Comparison of ENCODE assay signal across 22 cellular contexts in the genomic region with DNA sequence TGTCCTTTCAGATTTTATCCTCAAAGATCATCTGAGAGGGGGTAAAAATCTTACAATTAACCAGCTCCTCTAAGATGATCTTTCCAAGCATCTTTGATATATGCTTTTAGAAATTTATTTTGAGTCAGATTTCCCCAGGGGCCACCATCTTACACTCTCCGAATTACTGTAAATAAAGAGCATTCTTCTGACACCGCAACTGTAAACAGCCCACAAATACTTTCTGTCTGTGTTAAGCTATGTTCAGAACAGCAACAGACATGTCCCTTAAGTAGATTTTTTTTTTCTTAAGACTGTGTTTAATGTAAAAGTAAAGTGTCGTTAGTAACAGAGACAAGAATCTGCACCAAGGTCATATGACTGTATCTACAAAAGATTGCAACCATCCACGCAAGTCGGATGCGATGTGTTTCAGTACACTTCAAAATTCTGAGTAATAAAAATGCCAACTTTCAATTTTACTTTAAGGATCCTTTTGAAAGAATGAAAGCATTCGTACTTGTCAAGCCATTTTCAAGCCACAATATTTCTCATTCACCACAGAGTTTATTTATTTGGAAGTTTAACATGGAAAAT.
DNase-seq lines count a peak whose midpoint lies in the region; ATAC-seq and TF ChIP-seq lines count a peak whose summit lies in the region.
"Had no signal": no experiment of that assay in that cellular context is flagged by ENCODE, and none has a peak within 500 bp of the region (broad histone marks: within the 10 kb centered on the region; RNA-seq: fewer than 3 reads in every experiment).

No MANE protein-coding gene starts in this region.

- peak; percentile 52 for ATAC-seq in CD4-positive, alpha-beta T cell (ENCODE audit: poor library complexity)
- ATAC-seq: K562 had no signal

- H3K4me1 Mint-ChIP-seq in CD4-positive, alpha-beta T cell (ENCODE audit: low read depth) = peaks cover 27% of the 10 kb centered on the region
- H3K4me1 Mint-ChIP-seq in activated CD4-positive, alpha-beta memory T cell treated with anti-CD3 and anti-CD28 coated beads, Interleukin-2, amount 10 ng/mL, durations not matched to agents 7 days and 5 days = peaks cover 16% of the 10 kb centered on the region

- peak overlapping the region; percentile 77 for H3K27ac Mint-ChIP-seq in CD4-positive, alpha-beta T cell
- H3K27ac Mint-ChIP-seq in activated CD4-positive, alpha-beta memory T cell treated with anti-CD3 and anti-CD28 coated beads, Interleukin-2, amount 10 ng/mL, durations not matched to agents 7 days and 5 days = no peak overlapping the region
- H3K27ac Mint-ChIP-seq: CD8-positive, alpha-beta memory T cell; endodermal cell had no signal

- H3K9me3 Mint-ChIP-seq in CD4-positive, alpha-beta T cell = no peaks in the 10 kb centered on the region
- H3K9me3 Mint-ChIP-seq in activated CD4-positive, alpha-beta memory T cell treated with anti-CD3 and anti-CD28 coated beads, Interleukin-2, amount 10 ng/mL, durations not matched to agents 7 days and 5 days = no peaks in the 10 kb centered on the region
- H3K9me3 Mint-ChIP-seq: CD8-positive, alpha-beta memory T cell had no signal

- no peaks in the 10 kb centered on the region for H3K9me3 ChIP-seq in CD4-positive, alpha-beta T cell (ENCODE audit: control insufficient read depth, low read length)
- H3K9me3 ChIP-seq in sigmoid colon = no peaks in the 10 kb centered on the region
- H3K9me3 ChIP-seq: ascending aorta, pancreas, transverse colon had no signal

- no peak for TF ChIP-seq CTCF in CD4-positive, alpha-beta T cell (IDR thresholded peaks at IDR 0.05)
- TF ChIP-seq CTCF in sigmoid colon (IDR thresholded peaks at IDR 0.05) = no peak

- H3K27me3 Mint-ChIP-seq in CD4-positive, alpha-beta T cell = peaks cover 23% of the 10 kb centered on the region
- peaks cover 38% of the 10 kb centered on the region for H3K27me3 Mint-ChIP-seq in activated CD4-positive, alpha-beta memory T cell treated with anti-CD3 and anti-CD28 coated beads, Interleukin-2, amount 10 ng/mL, durations not matched to agents 7 days and 5 days

- H3K4me3 Mint-ChIP-seq in CD4-positive, alpha-beta T cell = peak overlapping the region; percentile 84
- peak overlapping the region; percentile 35 for H3K4me3 Mint-ChIP-seq in activated CD4-positive, alpha-beta memory T cell treated with anti-CD3 and anti-CD28 coated beads, Interleukin-2, amount 10 ng/mL, durations not matched to agents 7 days and 5 days
- H3K4me3 Mint-ChIP-seq: CD8-positive, alpha-beta memory T cell; endodermal cell had no signal

- no peak for TF ChIP-seq EP300 in sigmoid colon (IDR thresholded peaks at IDR 0.05)

- CTCF ChIA-PET in CD4-positive, alpha-beta T cell (lab: Charles Lee) = interaction anchor here (1.0 to 1.3 kb wide), 2 partner anchors 8 to 1148 kb away, joined by 3 to 4 read pairs; no protein-coding TSS in a partner anchor
- CTCF ChIA-PET in activated CD4-positive, alpha-beta memory T cell treated with anti-CD3 and anti-CD28 coated beads, Interleukin-2, amount 10 ng/mL, durations not matched to agents 7 days and 5 days (lab: Charles Lee) = interaction anchor here (0.8 to 2.7 kb wide), 9 partner anchors 19 to 1148 kb away, joined by 3 to 17 read pairs (median 3); no protein-coding TSS in a partner anchor

- no peak overlapping the region for H3K27ac ChIP-seq in CD4-positive, alpha-beta T cell (ENCODE audit: low read depth, low read length)
- H3K27ac ChIP-seq in sigmoid colon = no peak overlapping the region
- H3K27ac ChIP-seq: ascending aorta, pancreas, RWPE1, SK-N-MC, transverse colon had no signal

- 57 to 70% methylated on average over 7 of the region's 7 CpGs for WGBS in sigmoid colon, 2 donors

- in situ Hi-C loops in KBM-7 (cut with MboI; ENCODE audit: low pct_unique_long_range_greater_than_20kb, low sequenced_read_pairs) = no loop called here

- peaks cover 0 to 7% (median 3%) of the 10 kb centered on the region in 4 donors for H3K4me1 ChIP-seq in sigmoid colon
- H3K4me1 ChIP-seq: ascending aorta, pancreas, transverse colon had no signal

- H3K4me3 ChIP-seq in sigmoid colon = no peak overlapping the region
- H3K4me3 ChIP-seq: ascending aorta, K562, pancreas, SK-N-MC, transverse colon had no signal

- POLR2A ChIA-PET in CD4-positive, alpha-beta T cell (lab: Charles Lee) = interaction anchor here (0.6 to 1.9 kb wide), 5 partner anchors 232 to 1344 kb away, joined by 3 to 5 read pairs (median 4); no protein-coding TSS in a partner anchor
- POLR2A ChIA-PET in activated CD4-positive, alpha-beta memory T cell treated with anti-CD3 and anti-CD28 coated beads, Interleukin-2, amount 10 ng/mL, durations not matched to agents 7 days and 5 days (lab: Charles Lee) = interaction anchor here (0.8 kb wide), 1 partner anchor 545 kb away, joined by 3 read pairs; no protein-coding TSS in a partner anchor

- DNase-seq in activated CD4-positive, alpha-beta T cell treated with anti-CD3 and anti-CD28 coated beads for 48 hours = peak; percentile 32
- no peak for DNase-seq in activated CD4-positive, alpha-beta T cell treated with anti-CD3 and anti-CD28 coated beads, Interleukin-2, amount 50 U/mL, for 4 hours
- no peak for DNase-seq in CD4-positive, alpha-beta T cell
- DNase-seq in activated CD4-positive, alpha-beta memory T cell treated with anti-CD3 and anti-CD28 coated beads, Interleukin-2, amount 10 ng/mL, durations not matched to agents 7 days and 5 days = no peak
- DNase-seq in fibroblast of peridontal ligament (ENCODE audit: extremely low read depth) = peak; percentile 2
- DNase-seq in NCI-H1092 (lab: John Stamatoyannopoulos, UW) = no peak
- DNase-seq in KBM-7 = no peak
- DNase-seq in sigmoid colon = no peak
- DNase-seq: 8988T, activated gamma-delta T cell, cortex of kidney, endodermal cell, GOT3, NCI-H1436 treated with DMSO at 0.1 percent for 48 hours, NCI-H2107, pancreas, transverse colon had no signal

- H3K36me3 ChIP-seq in sigmoid colon = no peaks in the 10 kb centered on the region
- H3K36me3 ChIP-seq: ascending aorta, pancreas, transverse colon had no signal

- peaks cover 21% of the 10 kb centered on the region for H3K27me3 ChIP-seq in CD4-positive, alpha-beta T cell (ENCODE audit: control insufficient read depth, insufficient read depth, low read length)
- no peaks in the 10 kb centered on the region for H3K27me3 ChIP-seq in sigmoid colon
- H3K27me3 ChIP-seq: ascending aorta, transverse colon had no signal

- intact Hi-C loops in CD4-positive, alpha-beta T cell (cut with DNase I, micrococcal nuclease) = loop anchor here (5.0 to 10.0 kb wide), 10 partner anchors 142 to 1557 kb away; no protein-coding TSS in a partner anchor
- intact Hi-C loops in sigmoid colon (cut with DNase I) = no loop called here

- no peaks in the 10 kb centered on the region for H3K36me3 Mint-ChIP-seq in CD4-positive, alpha-beta T cell (ENCODE audit: low read depth)
- no peaks in the 10 kb centered on the region for H3K36me3 Mint-ChIP-seq in activated CD4-positive, alpha-beta memory T cell treated with anti-CD3 and anti-CD28 coated beads, Interleukin-2, amount 10 ng/mL, durations not matched to agents 7 days and 5 days (ENCODE audit: low read depth)
- H3K36me3 Mint-ChIP-seq: CD8-positive, alpha-beta memory T cell had no signal

- TF ChIP-seq POLR2A in sigmoid colon (IDR thresholded peaks at IDR 0.05) = no peak

Comparison
In these comparisons a context has a peak if more than half of its experiments do, and no peak if none do; other contexts are left out.
1. DNase-seq: peak in activated CD4-positive, alpha-beta T cell treated with anti-CD3 and anti-CD28 coated beads for 48 hours (single experiment) and fibroblast of peridontal ligament (single experiment); none in activated CD4-positive, alpha-beta T cell treated with anti-CD3 and anti-CD28 coated beads, Interleukin-2, amount 50 U/mL, for 4 hours (0 of 2), CD4-positive, alpha-beta T cell (0 of 10), activated CD4-positive, alpha-beta memory T cell treated with anti-CD3 and anti-CD28 coated beads, Interleukin-2, amount 10 ng/mL, durations not matched to agents 7 days and 5 days (single experiment), NCI-H1092 (single experiment), KBM-7 (single experiment) and sigmoid colon (single experiment).